Comparison of ENCODE assay signal across 1 cellular context in the genomic region with DNA sequence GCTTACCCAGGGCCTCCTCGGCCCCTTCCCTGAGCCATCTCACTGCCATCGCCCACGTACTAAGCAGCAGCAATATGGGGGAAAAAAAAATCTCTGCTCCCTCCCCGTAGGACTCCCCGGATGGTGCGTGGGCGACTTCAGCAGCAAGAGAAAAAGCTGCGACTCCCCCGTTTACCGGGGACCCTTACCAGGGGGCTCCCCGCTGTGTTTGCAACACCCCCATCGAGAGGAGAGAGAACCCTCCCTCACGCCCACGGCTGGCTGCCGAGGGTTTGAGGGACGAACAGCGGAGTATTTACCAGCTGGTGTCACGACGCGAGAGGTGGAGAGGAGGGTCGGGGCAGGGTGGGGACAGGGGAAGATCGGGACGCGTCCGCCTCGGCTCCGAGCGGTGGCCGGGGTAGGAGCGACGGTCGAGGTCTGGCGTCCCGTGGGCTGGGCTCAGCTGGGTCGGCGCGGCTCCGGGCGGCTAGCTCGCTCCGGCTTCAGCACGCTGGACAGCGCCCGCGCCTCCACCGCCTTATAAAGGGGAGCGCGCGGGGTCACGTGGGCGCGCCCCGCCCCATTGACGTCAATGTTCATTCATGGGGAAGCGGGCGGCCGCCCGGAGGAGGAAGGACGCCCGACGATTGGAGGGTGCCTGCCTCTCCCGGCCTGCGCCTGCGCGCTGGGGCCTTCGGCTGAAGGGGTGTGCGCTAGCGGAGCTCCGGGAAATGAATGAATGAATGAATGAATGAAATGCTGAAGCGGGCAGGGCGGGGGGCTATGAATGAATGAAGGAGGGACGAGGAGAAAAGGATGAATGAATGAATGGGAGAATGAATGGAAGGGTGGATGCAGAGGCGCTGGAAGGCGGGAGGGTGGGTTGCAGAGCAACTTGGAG.
TF ChIP-seq lines count a peak whose summit lies in the region.

A gene (minus strand): TSS at position 495 of the 883 bp plus-strand sequence. CDS start 726 bp downstream, outside the sequence.

TF ChIP-seq in neural cell, 6 proteins besides CTCF, POLR2A, EP300 and RAD21:
- TF ChIP-seq TAF1 (IDR thresholded peaks at IDR 0.05; ENCODE audit: low read depth) (peak; percentile 95), POLR2AphosphoS5 (IDR thresholded peaks at IDR 0.05) (peak; percentile 99), SMC3 (conservative IDR thresholded peaks at IDR 0.05; ENCODE audit: poor library complexity) (no peak), EZH2 (IDR thresholded peaks at IDR 0.05; ENCODE audit: borderline replicate concordance, insufficient read depth, low read length, poor library complexity, severe bottlenecking) (no peak), MXI1 (conservative IDR thresholded peaks at IDR 0.05; ENCODE audit: poor library complexity, severe bottlenecking) (peak; percentile 77)
- TF ChIP-seq, protein P1, sequence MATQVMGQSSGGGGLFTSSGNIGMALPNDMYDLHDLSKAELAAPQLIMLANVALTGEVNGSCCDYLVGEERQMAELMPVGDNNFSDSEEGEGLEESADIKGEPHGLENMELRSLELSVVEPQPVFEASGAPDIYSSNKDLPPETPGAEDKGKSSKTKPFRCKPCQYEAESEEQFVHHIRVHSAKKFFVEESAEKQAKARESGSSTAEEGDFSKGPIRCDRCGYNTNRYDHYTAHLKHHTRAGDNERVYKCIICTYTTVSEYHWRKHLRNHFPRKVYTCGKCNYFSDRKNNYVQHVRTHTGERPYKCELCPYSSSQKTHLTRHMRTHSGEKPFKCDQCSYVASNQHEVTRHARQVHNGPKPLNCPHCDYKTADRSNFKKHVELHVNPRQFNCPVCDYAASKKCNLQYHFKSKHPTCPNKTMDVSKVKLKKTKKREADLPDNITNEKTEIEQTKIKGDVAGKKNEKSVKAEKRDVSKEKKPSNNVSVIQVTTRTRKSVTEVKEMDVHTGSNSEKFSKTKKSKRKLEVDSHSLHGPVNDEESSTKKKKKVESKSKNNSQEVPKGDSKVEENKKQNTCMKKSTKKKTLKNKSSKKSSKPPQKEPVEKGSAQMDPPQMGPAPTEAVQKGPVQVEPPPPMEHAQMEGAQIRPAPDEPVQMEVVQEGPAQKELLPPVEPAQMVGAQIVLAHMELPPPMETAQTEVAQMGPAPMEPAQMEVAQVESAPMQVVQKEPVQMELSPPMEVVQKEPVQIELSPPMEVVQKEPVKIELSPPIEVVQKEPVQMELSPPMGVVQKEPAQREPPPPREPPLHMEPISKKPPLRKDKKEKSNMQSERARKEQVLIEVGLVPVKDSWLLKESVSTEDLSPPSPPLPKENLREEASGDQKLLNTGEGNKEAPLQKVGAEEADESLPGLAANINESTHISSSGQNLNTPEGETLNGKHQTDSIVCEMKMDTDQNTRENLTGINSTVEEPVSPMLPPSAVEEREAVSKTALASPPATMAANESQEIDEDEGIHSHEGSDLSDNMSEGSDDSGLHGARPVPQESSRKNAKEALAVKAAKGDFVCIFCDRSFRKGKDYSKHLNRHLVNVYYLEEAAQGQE (IDR thresholded peaks at IDR 0.05; ENCODE audit: borderline replicate concordance) = peak; percentile 99
TF ChIP-seq in neural cell: peak in this region for 4.
